In genomic region chr2:240644859-240645301, GRCh38 we compare ENCODE assay signal across 20 cellular contexts. TPM values are rescaled to one million over a fixed set of nuclear protein-coding genes. Genes with fewer than 3 reads are reported as not detected.
A peak's percentile ranks its signal among the peaks of the same experiment; 100 is the strongest.
DNase-seq lines count a peak whose midpoint lies in the region; ATAC-seq and TF ChIP-seq lines count a peak whose summit lies in the region.
"Had no signal": no experiment of that assay in that cellular context is flagged by ENCODE, and none has a peak within 500 bp of the region (broad histone marks: within the 10 kb centered on the region; RNA-seq: fewer than 3 reads in every experiment).

No MANE protein-coding gene starts in this region.

- intact Hi-C loops in left ventricle myocardium inferior (cut with micrococcal nuclease): no loop called here
- intact Hi-C loops in left cardiac atrium (cut with DNase I): no loop called here

- H3K27me3 ChIP-seq in left ventricle myocardium inferior (ENCODE audit: low read depth) (peaks cover 78% of the 10 kb centered on the region), H7 (ENCODE audit: control insufficient read depth, insufficient read depth, low read length) (no peaks in the 10 kb centered on the region)
- H3K27me3 ChIP-seq: upper lobe of left lung had no signal

- POLR2A ChIA-PET in RWPE1 (lab: Yijun Ruan, JAX; ENCODE audit: low non-redundant PET): no interaction called here

- ATAC-seq in left cardiac atrium (no peak), GM19035 (IDR thresholded peaks at IDR 0.05; ENCODE audit: unreplicated experiment) (no peak)
- ATAC-seq: sciatic nerve; stimulated activated memory B cell treated with anti-CD40 and anti-IgM and Interleukin-4, amounts not matched to agents 10 μg/mL and 1 μg/mL and 100 μg/mL, for 72 hours had no signal

- H3K27ac ChIP-seq in left ventricle myocardium inferior (replicated peaks): no peak overlapping the region
- H3K27ac ChIP-seq in RWPE1: no peak overlapping the region
- H3K27ac ChIP-seq: upper lobe of left lung had no signal

- CTCF ChIA-PET in RWPE1 (lab: Yijun Ruan, JAX): no interaction called here

- no peak overlapping the region for H3K4me3 ChIP-seq in left ventricle myocardium inferior
- no peak overlapping the region for H3K4me3 ChIP-seq in H7 (ENCODE audit: insufficient read depth, low read depth, low read length)
- H3K4me3 ChIP-seq: upper lobe of left lung had no signal

- H3K36me3 ChIP-seq in left ventricle myocardium inferior: no peaks in the 10 kb centered on the region
- no peaks in the 10 kb centered on the region for H3K36me3 ChIP-seq in H7 (replicated peaks; ENCODE audit: control insufficient read depth, insufficient read depth, low read length)
- H3K36me3 ChIP-seq: upper lobe of left lung had no signal

- DNase-seq in left ventricle myocardium inferior (peak; percentile 4), left cardiac atrium (no peak), H7 (peak; percentile 65), iPS-NIHi7 (ENCODE audit: extremely low spot score) (peak; percentile 12), RWPE1 (ENCODE audit: low spot score) (no peak)
- DNase-seq in activated naive CD4-positive, alpha-beta T cell treated with Interleukin-2 at 50 U/mL for 16 hours: no peak
- DNase-seq: activated naive CD4-positive, alpha-beta T cell; CD4-positive, CD25-positive, alpha-beta regulatory T cell; cerebellar nuclear complex; IMR-90; NCI-H1694; stimulated activated CD4-positive, alpha-beta T cell treated with anti-CD3 and anti-CD28 coated beads, Interleukin-12 subunit alpha, Interleukin-12 subunit beta, amount 100 ng/mL, for 4 hours; stimulated activated CD4-positive, alpha-beta T cell treated with anti-CD3 and anti-CD28 coated beads, Interleukin-4, amount 100 ng/mL, for 24 hours had no signal

- TF ChIP-seq CTCF in left ventricle myocardium inferior (IDR thresholded peaks at IDR 0.05; ENCODE audit: borderline replicate concordance): no peak
- TF ChIP-seq CTCF in RWPE1 (conservative IDR thresholded peaks at IDR 0.05; ENCODE audit: low read depth): no peak

- H3K4me1 ChIP-seq in left ventricle myocardium inferior: no peaks in the 10 kb centered on the region
- H3K4me1 ChIP-seq: upper lobe of left lung had no signal

- H3K9me3 ChIP-seq in left ventricle myocardium inferior (replicated peaks): no peaks in the 10 kb centered on the region
- H3K9me3 ChIP-seq: upper lobe of left lung had no signal

RNA-seq across cellular contexts. Expression of gene GPR35, which starts 19.6 kb away (rescaled TPM):
- 1.3 TPM for total RNA-seq in left ventricle myocardium inferior
- 1 to 10 TPM; 1.1 to 1.3 TPM for total RNA-seq in left cardiac atrium
- 0.07 TPM in 1 of 2 replicates, not detected in the other for total RNA-seq in H7 (2014; rRNA removed; shearing (Covaris generic))
- total RNA-seq: IMR-90 had no signal

RNA-seq across cellular contexts. Expression of gene AQP12B, which starts 37.8 kb away (rescaled TPM):
- not detected for total RNA-seq in left ventricle myocardium inferior
- total RNA-seq in left cardiac atrium: not detected
- not detected in 2 replicates for total RNA-seq in H7 (2014; rRNA removed; shearing (Covaris generic))
- total RNA-seq: CD4-positive, CD25-positive, alpha-beta regulatory T cell; Daoy; IMR-90; lung microvascular endothelial cell; NCI-H460; sciatic nerve; upper lobe of left lung had no signal

RNA-seq across cellular contexts. Expression of gene AQP12A, which starts 46.8 kb away (rescaled TPM):
- total RNA-seq in left ventricle myocardium inferior (not detected), left cardiac atrium (not detected)
- not detected in 2 replicates for total RNA-seq in H7 (2014; rRNA removed; shearing (Covaris generic))
- total RNA-seq: CD4-positive, CD25-positive, alpha-beta regulatory T cell; Daoy; IMR-90; lung microvascular endothelial cell; NCI-H460; sciatic nerve; upper lobe of left lung had no signal

RNA-seq across cellular contexts. Expression of gene CAPN10, which starts 58.3 kb away (rescaled TPM):
- total RNA-seq in left ventricle myocardium inferior (31.2 TPM), left cardiac atrium (10 to 100 TPM; 17.9 to 26.6 TPM)
- 66.5 and 69.0 TPM in 2 replicates for total RNA-seq in H7 (2014; rRNA removed; shearing (Covaris generic))

Comparison
In these comparisons a context has a peak if more than half of its experiments do, and no peak if none do; other contexts are left out.
1. DNase-seq: peak in left ventricle myocardium inferior (single experiment), H7 (single experiment) and iPS-NIHi7 (single experiment); none in left cardiac atrium (single experiment), activated naive CD4-positive, alpha-beta T cell treated with Interleukin-2 at 50 U/mL for 16 hours (single experiment) and RWPE1 (single experiment).